In genomic region chr16:76303637-76304314, GRCh38 we compare ENCODE assay signal across 33 cellular contexts. TPM values are rescaled to one million over a fixed set of nuclear protein-coding genes. Genes with fewer than 3 reads are reported as not detected.
"Had no signal": no experiment of that assay in that cellular context is flagged by ENCODE, and none has a peak within 500 bp of the region (broad histone marks: within the 10 kb centered on the region; RNA-seq: fewer than 3 reads in every experiment).

No MANE protein-coding gene starts in this region.

- H3K4me3 Mint-ChIP-seq: activated CD4-positive, alpha-beta T cell treated with anti-CD3 and anti-CD28 coated beads, Interleukin-2, amount 10 ng/mL, durations not matched to agents 7 days and 5 days; activated T-cell treated with anti-CD3 and anti-CD28 coated beads, Interleukin-2, amount 50 U/mL, for 24 hours; activated T-helper 17 cell treated with anti-CD3 and anti-CD28 coated beads, Interleukin-2, amount 50 U/mL, for 72 hours; central memory CD8-positive, alpha-beta T cell; immature natural killer cell; naive B cell; neural crest cell; stimulated activated effector memory CD8-positive, alpha-beta T cell treated with anti-CD3 and anti-CD28 coated beads, Interleukin-12 subunit alpha, Interleukin-12 subunit beta, amount 100 ng/mL, for 72 hours had no signal

- ATAC-seq: activated naive CD4-positive, alpha-beta T cell treated with anti-CD3 and anti-CD28 coated beads, Interleukin-2, amount 50 U/mL, for 72 hours; activated T-helper 17 cell treated with anti-CD3 and anti-CD28 coated beads, Interleukin-2, amount 50 U/mL, for 72 hours; left lobe of liver; lower lobe of right lung; sciatic nerve; stimulated activated effector memory CD8-positive, alpha-beta T cell treated with anti-CD3 and anti-CD28 coated beads, Interleukin-12 subunit alpha, Interleukin-12 subunit beta, amount 100 ng/mL, for 72 hours had no signal

- H3K36me3 Mint-ChIP-seq: activated naive CD4-positive, alpha-beta T cell treated with anti-CD3 and anti-CD28 coated beads, Interleukin-2, amount 50 U/mL, for 72 hours; immature natural killer cell; naive B cell; stimulated activated effector memory CD8-positive, alpha-beta T cell treated with anti-CD3 and anti-CD28 coated beads, Interleukin-12 subunit alpha, Interleukin-12 subunit beta, amount 100 ng/mL, for 72 hours had no signal

- H3K79me2 ChIP-seq: hepatocyte had no signal

- FAIRE-seq: frontal cortex, small intestine, urothelium cell line had no signal

- H3K27ac ChIP-seq: adrenal gland, breast epithelium, coronary artery, esophagus muscularis mucosa, hepatocyte, lower lobe of right lung, stomach, suprapubic skin, transverse colon, WERI-Rb-1 had no signal

- H3K27me3 Mint-ChIP-seq: activated CD4-positive, alpha-beta T cell treated with anti-CD3 and anti-CD28 coated beads, Interleukin-2, amount 10 ng/mL, durations not matched to agents 7 days and 5 days; activated T-cell treated with anti-CD3 and anti-CD28 coated beads, Interleukin-2, amount 50 U/mL, for 24 hours; activated T-helper 17 cell treated with anti-CD3 and anti-CD28 coated beads, Interleukin-2, amount 50 U/mL, for 72 hours; central memory CD8-positive, alpha-beta T cell; naive B cell had no signal

- DNase-seq: activated CD4-positive, alpha-beta T cell treated with anti-CD3 and anti-CD28 coated beads, Interleukin-2, amount 10 ng/mL, durations not matched to agents 7 days and 5 days; activated CD4-positive, CD25-positive, alpha-beta regulatory T cell treated with anti-CD3 and anti-CD28 coated beads, Interleukin-2, amount 50 U/mL, for 72 hours; activated CD8-positive, alpha-beta memory T cell treated with anti-CD3 and anti-CD28 coated beads for 24 hours; activated CD8-positive, alpha-beta memory T cell treated with anti-CD3 and anti-CD28 coated beads, Interleukin-2, amount 50 U/mL, for 4 hours; activated T-cell treated with anti-CD3 and anti-CD28 coated beads, Interleukin-2, amount 50 U/mL, for 24 hours; adrenal gland; glutamatergic neuron; immature natural killer cell; lower lobe of right lung; naive B cell; occipital lobe; posterior cingulate gyrus; small intestine; stimulated activated CD4-positive, alpha-beta T cell treated with anti-CD3 and anti-CD28 coated beads, Interleukin-2, amount 100 ng/mL, for 24 hours; stomach; transverse colon; WERI-Rb-1 had no signal

- H3K4me1 ChIP-seq: adrenal gland, breast epithelium, esophagus muscularis mucosa, lower lobe of right lung, stomach, suprapubic skin, transverse colon had no signal

- H3K27ac Mint-ChIP-seq: activated CD4-positive, alpha-beta T cell treated with anti-CD3 and anti-CD28 coated beads, Interleukin-2, amount 10 ng/mL, durations not matched to agents 7 days and 5 days; activated naive CD4-positive, alpha-beta T cell treated with anti-CD3 and anti-CD28 coated beads, Interleukin-2, amount 50 U/mL, for 72 hours; activated T-cell treated with anti-CD3 and anti-CD28 coated beads, Interleukin-2, amount 50 U/mL, for 24 hours; activated T-helper 17 cell treated with anti-CD3 and anti-CD28 coated beads, Interleukin-2, amount 50 U/mL, for 72 hours; immature natural killer cell; stimulated activated effector memory CD8-positive, alpha-beta T cell treated with anti-CD3 and anti-CD28 coated beads, Interleukin-12 subunit alpha, Interleukin-12 subunit beta, amount 100 ng/mL, for 72 hours had no signal

- H3K9me3 ChIP-seq: adrenal gland, breast epithelium, esophagus muscularis mucosa, lower lobe of right lung, transverse colon had no signal

- H3K4me1 Mint-ChIP-seq: activated CD4-positive, alpha-beta T cell treated with anti-CD3 and anti-CD28 coated beads, Interleukin-2, amount 10 ng/mL, durations not matched to agents 7 days and 5 days; activated T-helper 17 cell treated with anti-CD3 and anti-CD28 coated beads, Interleukin-2, amount 50 U/mL, for 72 hours; central memory CD8-positive, alpha-beta T cell; immature natural killer cell; naive B cell; neural crest cell; stimulated activated effector memory CD8-positive, alpha-beta T cell treated with anti-CD3 and anti-CD28 coated beads, Interleukin-12 subunit alpha, Interleukin-12 subunit beta, amount 100 ng/mL, for 72 hours had no signal

- H3K4me2 ChIP-seq: hepatocyte had no signal

- H3K27me3 ChIP-seq: adrenal gland, breast epithelium, esophagus muscularis mucosa, hepatocyte, stomach, suprapubic skin, transverse colon had no signal

- H2AFZ ChIP-seq: hepatocyte had no signal

- H3K9me3 Mint-ChIP-seq: activated CD4-positive, alpha-beta T cell treated with anti-CD3 and anti-CD28 coated beads, Interleukin-2, amount 10 ng/mL, durations not matched to agents 7 days and 5 days; neural crest cell had no signal

- H3K4me3 ChIP-seq: adrenal gland, breast epithelium, coronary artery, esophagus muscularis mucosa, hepatocyte, lower lobe of right lung, stomach, suprapubic skin, transverse colon had no signal

- H3K36me3 ChIP-seq: adrenal gland, breast epithelium, esophagus muscularis mucosa, lower lobe of right lung, stomach, suprapubic skin, transverse colon, WERI-Rb-1 had no signal

RNA-seq across cellular contexts. Expression of gene CNTNAP4, which starts 26.6 kb away (rescaled TPM):
- total RNA-seq: activated CD4-positive, alpha-beta T cell treated with anti-CD3 and anti-CD28 coated beads, Interleukin-2, amount 10 ng/mL, durations not matched to agents 7 days and 5 days; activated naive CD4-positive, alpha-beta T cell treated with anti-CD3 and anti-CD28 coated beads, Interleukin-2, amount 50 U/mL, for 72 hours; activated T-helper 17 cell treated with anti-CD3 and anti-CD28 coated beads, Interleukin-2, amount 50 U/mL, for 72 hours; breast epithelium; kidney epithelial cell; left lobe of liver; lower lobe of right lung; mucosa of gallbladder; suprapubic skin; transverse colon had no signal
- polyA plus RNA-seq: immature natural killer cell, stomach had no signal
